ENCODE assay signal across 21 cellular contexts in genomic region chr2:206584323-206585116, GRCh38. TPM values are rescaled to one million over a fixed set of nuclear protein-coding genes. Genes with fewer than 3 reads are reported as not detected.
DNase-seq lines count a peak whose midpoint lies in the region; ATAC-seq and TF ChIP-seq lines count a peak whose summit lies in the region.
"Had no signal": no experiment of that assay in that cellular context is flagged by ENCODE, and none has a peak within 500 bp of the region (broad histone marks: within the 10 kb centered on the region; RNA-seq: fewer than 3 reads in every experiment).

No MANE protein-coding gene starts in this region.

- H3K18ac ChIP-seq in mesendoderm (ENCODE audit: low read length): no peak overlapping the region

- H3K27me3 ChIP-seq in mesendoderm (ENCODE audit: insufficient read depth, low read length, poor library complexity): no peaks in the 10 kb centered on the region
- H3K27me3 ChIP-seq: BLaER1 treated with 17β-estradiol and CSF1 and Interleukin-3, amounts not matched to agents 10 nM and 100 nM; body of pancreas had no signal

- no peak overlapping the region for H3K56ac ChIP-seq in mesendoderm (ENCODE audit: low read length)

- H4K8ac ChIP-seq in mesendoderm (ENCODE audit: low read depth, low read length): no peak overlapping the region

- H3K23ac ChIP-seq in mesendoderm (ENCODE audit: low read length): no peak overlapping the region

- no peaks in the 10 kb centered on the region for H3K79me1 ChIP-seq in mesendoderm (ENCODE audit: low read length)

- H4K5ac ChIP-seq in mesendoderm (ENCODE audit: low read length): no peak overlapping the region

- no peak overlapping the region for H2AK5ac ChIP-seq in mesendoderm (ENCODE audit: low read length)

- TF ChIP-seq CTCF in C4-2B (conservative IDR thresholded peaks at IDR 0.05): no peak

- H3K27ac ChIP-seq in C4-2B (peak overlapping the region; percentile 8; the same call in 1 of the 2 replicates), mesendoderm (ENCODE audit: low read depth, low read length) (no peak overlapping the region)
- H3K27ac ChIP-seq: BLaER1 treated with 17β-estradiol and CSF1 and Interleukin-3, amounts not matched to agents 10 nM and 100 nM; body of pancreas had no signal

- whole genome bisulfite sequencing in mesendoderm (ENCODE audit: extremely low coverage, insufficient coverage, low lambda C conversion rate): no CpG with 5 or more reads among the region's 11 CpGs

- no peak overlapping the region for H3K9ac ChIP-seq in mesendoderm (ENCODE audit: low read length)
- H3K9ac ChIP-seq: BLaER1 treated with 17β-estradiol and CSF1 and Interleukin-3, amounts not matched to agents 10 nM and 100 nM had no signal

- no peaks in the 10 kb centered on the region for H3K36me3 ChIP-seq in mesendoderm (ENCODE audit: control insufficient read depth, insufficient read depth, low read length)
- H3K36me3 ChIP-seq: BLaER1 treated with 17β-estradiol and CSF1 and Interleukin-3, amounts not matched to agents 10 nM and 100 nM had no signal

- H3K4me1 ChIP-seq in mesendoderm (ENCODE audit: control insufficient read depth, low read depth, low read length): no peaks in the 10 kb centered on the region
- H3K4me1 ChIP-seq: BLaER1 treated with 17β-estradiol and CSF1 and Interleukin-3, amounts not matched to agents 10 nM and 100 nM; body of pancreas had no signal

- no peak overlapping the region for H2BK5ac ChIP-seq in mesendoderm (ENCODE audit: low read length)

- no peak overlapping the region for H3K4me3 ChIP-seq in mesendoderm (ENCODE audit: low read length)
- H3K4me3 ChIP-seq: BLaER1 treated with 17β-estradiol and CSF1 and Interleukin-3, amounts not matched to agents 10 nM and 100 nM; body of pancreas had no signal

- no peaks in the 10 kb centered on the region for H3K79me2 ChIP-seq in mesendoderm (ENCODE audit: control insufficient read depth, insufficient read depth, low read length)

- peak; percentile 3 for DNase-seq in M059J (ENCODE audit: low read depth)
- DNase-seq in dermis microvascular lymphatic vessel endothelial cell (ENCODE audit: low read depth in 2 of 2): peak; percentile 31 to 35
- DNase-seq in mesendoderm: peak; percentile 22
- no peak for DNase-seq in activated CD8-positive, alpha-beta memory T cell treated with anti-CD3 and anti-CD28 coated beads for 24 hours
- no peak for DNase-seq in mucosa of gallbladder (ENCODE audit: low spot score)
- DNase-seq: activated CD4-positive, alpha-beta T cell treated with anti-CD3 and anti-CD28 coated beads, Interleukin-2, amount 50 U/mL, for 48 hours; activated effector memory CD4-positive, alpha-beta T cell treated with anti-CD3 and anti-CD28 coated beads, Interleukin-2, amount 50 U/mL, for 16 hours; body of pancreas; effector memory CD8-positive, alpha-beta T cell; NCI-H446; SIG-M5; SW 1271; T1000 had no signal

- no peak for ATAC-seq in GM21619 (IDR thresholded peaks at IDR 0.05; ENCODE audit: unreplicated experiment)
- ATAC-seq: body of pancreas; effector memory CD8-positive, alpha-beta T cell had no signal

- no peak overlapping the region for H2BK120ac ChIP-seq in mesendoderm (ENCODE audit: low read depth, low read length)

- H3K4me2 ChIP-seq in mesendoderm (ENCODE audit: low read length): no peak overlapping the region
- H3K4me2 ChIP-seq: BLaER1 treated with 17β-estradiol and CSF1 and Interleukin-3, amounts not matched to agents 10 nM and 100 nM had no signal

- H2BK15ac ChIP-seq in mesendoderm (replicated peaks; ENCODE audit: low read depth): no peak overlapping the region

- H3K4ac ChIP-seq in mesendoderm (ENCODE audit: low read depth, low read length): no peak overlapping the region

RNA-seq across cellular contexts. Expression of gene FAM237A, which starts 57.8 kb away (rescaled TPM):
- total RNA-seq in M059J (2014; rRNA removed; shearing (Covaris generic)): not detected in 2 replicates
- total RNA-seq in dermis microvascular lymphatic vessel endothelial cell (not detected in 2 replicates), mucosa of gallbladder (not detected)
- not detected for polyA plus RNA-seq in mesendoderm (2013, experiment 1 of 2)
- not detected for polyA plus RNA-seq in mesendoderm (2013, experiment 2 of 2)
- total RNA-seq: body of pancreas, fibroblast of lung, IMR-90, subcutaneous adipose tissue, urinary bladder had no signal
- polyA plus RNA-seq: AG04450, fibroblast of lung, IMR-90, urinary bladder had no signal

Comparison
In these comparisons a context has a peak if more than half of its experiments do, and no peak if none do; other contexts are left out.
1. DNase-seq: peak in M059J (single experiment), dermis microvascular lymphatic vessel endothelial cell (2 of 2) and mesendoderm (single experiment); none in activated CD8-positive, alpha-beta memory T cell treated with anti-CD3 and anti-CD28 coated beads for 24 hours (single experiment) and mucosa of gallbladder (single experiment).